Comparison of ENCODE assay signal across 17 cellular contexts in the genomic region with DNA sequence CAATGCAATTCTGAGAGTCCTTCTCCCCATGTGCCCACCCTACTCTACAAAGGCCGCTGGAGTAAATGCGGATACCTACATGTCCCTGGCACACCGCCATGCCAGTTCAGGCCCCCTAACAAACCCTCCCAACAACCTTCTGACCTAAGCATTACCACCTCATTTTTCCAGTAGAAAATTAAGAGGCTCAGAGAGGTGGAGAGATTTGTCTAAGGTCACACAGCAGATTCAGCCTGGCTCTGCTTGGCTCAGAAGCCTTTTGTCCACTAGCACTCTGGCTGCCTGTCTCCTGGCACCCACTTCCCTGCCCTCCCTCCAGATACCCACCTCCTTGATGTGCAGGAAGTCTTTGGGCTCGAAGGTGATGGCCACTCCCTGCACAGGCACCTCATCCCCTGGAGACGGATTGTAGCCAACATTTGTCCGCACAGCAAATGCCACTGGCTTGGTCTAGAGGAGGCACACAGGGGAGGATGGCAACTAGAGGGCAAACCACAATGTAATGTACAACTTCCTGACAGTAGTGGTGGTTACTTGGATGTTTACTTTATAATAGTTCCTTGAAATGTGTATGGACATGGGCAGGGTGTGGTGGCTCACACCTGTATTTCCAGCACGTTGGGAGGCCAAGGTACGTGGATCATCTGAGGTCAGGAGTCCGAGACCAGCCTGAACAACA. TPM values are rescaled to one million over a fixed set of nuclear protein-coding genes. Genes with fewer than 3 reads are reported as not detected.
"Had no signal": no experiment of that assay in that cellular context is flagged by ENCODE, and none has a peak within 500 bp of the region (broad histone marks: within the 10 kb centered on the region; RNA-seq: fewer than 3 reads in every experiment).

No MANE protein-coding gene starts in this region.

- H3K9me3 ChIP-seq: adrenal gland, right atrium auricular region, suprapubic skin, upper lobe of left lung had no signal

- FAIRE-seq: keratinocyte had no signal

- H3K4me1 ChIP-seq: adrenal gland, right atrium auricular region, suprapubic skin, upper lobe of left lung had no signal

- H3K27me3 ChIP-seq: adrenal gland, right atrium auricular region, suprapubic skin, upper lobe of left lung had no signal

- ATAC-seq: activated T-cell treated with anti-CD3 and anti-CD28 coated beads, Interleukin-2, amount 50 U/mL, for 4 hours; left ventricle myocardium superior; natural killer cell; stimulated activated naive CD8-positive, alpha-beta T cell treated with anti-CD3 and anti-CD28 coated beads, Interleukin-15, Interleukin-2, amounts not matched to agents 100 U/mL and 50 U/mL, for 24 hours had no signal

- DNase-seq: activated CD4-positive, alpha-beta T cell treated with anti-CD3 and anti-CD28 coated beads, Interleukin-2, amount 50 U/mL, for 48 hours; activated effector memory CD4-positive, alpha-beta T cell treated with Interleukin-2 at 50 U/mL for 16 hours; activated T-cell treated with anti-CD3 and anti-CD28 coated beads, Interleukin-2, amount 50 U/mL, for 4 hours; adrenal gland; erythroblast; left ventricle myocardium superior; natural killer cell; stimulated activated naive CD8-positive, alpha-beta T cell treated with anti-CD3 and anti-CD28 coated beads, Interleukin-15, Interleukin-2, amounts not matched to agents 100 U/mL and 50 U/mL, for 24 hours; WERI-Rb-1 had no signal

- H3K4me3 ChIP-seq: adrenal gland, right atrium auricular region, suprapubic skin, upper lobe of left lung had no signal

- H3K27ac ChIP-seq: adrenal gland, right atrium auricular region, suprapubic skin, upper lobe of left lung, WERI-Rb-1 had no signal

RNA-seq across cellular contexts. Expression of a gene that starts 21.3 kb away (rescaled TPM):
- total RNA-seq: activated T-cell treated with anti-CD3 and anti-CD28 coated beads, Interleukin-2, amount 50 U/mL, for 4 hours; adrenal gland; cardiac septum; left ventricle myocardium superior; mucosa of gallbladder; posterior vena cava; right atrium auricular region; suprapubic skin; T-helper 1 cell treated with Interleukin-12 subunit alpha and Interleukin-12 subunit beta and Interleukin-4 antibody, amounts not matched to agents 30 ng/mL and 1 ng/mL, for 36 hours had no signal
- polyA plus RNA-seq: adrenal gland, keratinocyte had no signal

RNA-seq across cellular contexts. Expression of a gene that starts 38.5 kb away (rescaled TPM):
- total RNA-seq: activated T-cell treated with anti-CD3 and anti-CD28 coated beads, Interleukin-2, amount 50 U/mL, for 4 hours; natural killer cell; T-helper 1 cell treated with Interleukin-12 subunit alpha and Interleukin-12 subunit beta and Interleukin-4 antibody, amounts not matched to agents 30 ng/mL and 1 ng/mL, for 36 hours had no signal
- polyA plus RNA-seq: keratinocyte had no signal
